In the genomic region with DNA sequence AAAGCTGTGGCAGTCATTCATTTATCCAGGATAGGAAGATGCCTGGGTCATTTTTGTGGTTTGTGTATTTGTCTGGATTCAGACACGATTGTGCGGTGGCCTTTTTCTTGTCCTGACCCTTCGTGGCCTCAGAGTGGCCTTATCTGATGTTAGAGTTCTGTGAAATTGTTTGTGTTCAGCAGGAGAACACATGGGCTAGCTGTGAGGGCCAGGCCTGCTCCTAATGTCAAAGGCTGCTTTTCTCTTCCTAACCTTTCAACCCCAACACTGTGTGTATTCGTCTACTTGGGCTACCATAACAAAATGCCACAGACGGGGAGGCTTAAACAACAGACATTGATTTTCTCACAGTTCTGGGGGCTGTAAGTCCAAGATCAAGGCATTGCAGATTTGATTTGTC, we compare ENCODE assay signal across 30 cellular contexts.
"Had no signal": no experiment of that assay in that cellular context is flagged by ENCODE, and none has a peak within 500 bp of the region (broad histone marks: within the 10 kb centered on the region; RNA-seq: fewer than 3 reads in every experiment).

No MANE protein-coding gene starts in this region.

- H3K4me3 Mint-ChIP-seq: activated B cell treated with CpG ODN at 0.5 μM for 24 hours; activated CD4-positive, alpha-beta T cell treated with anti-CD3 and anti-CD28 coated beads, Interleukin-2, amount 10 ng/mL, durations not matched to agents 24 days and 14 days; activated naive CD8-positive, alpha-beta T cell treated with anti-CD3 and anti-CD28 coated beads, Interleukin-2, amount 10 ng/mL, durations not matched to agents 7 days and 5 days; activated T-helper 17 cell treated with anti-CD3 and anti-CD28 coated beads, Interleukin-2, amount 50 U/mL, for 72 hours; T-cell had no signal

- FAIRE-seq: TTC549 had no signal

- H3K27me3 ChIP-seq: adrenal gland had no signal

- H3K9me3 ChIP-seq: adrenal gland had no signal

- H3K36me3 Mint-ChIP-seq: activated naive CD8-positive, alpha-beta T cell treated with anti-CD3 and anti-CD28 coated beads, Interleukin-2, amount 10 ng/mL, durations not matched to agents 7 days and 5 days; T-cell had no signal

- H3K4me1 ChIP-seq: adrenal gland had no signal

- H3K27ac ChIP-seq: adrenal gland, SK-N-MC had no signal

- H3K27me3 Mint-ChIP-seq: activated B cell treated with CpG ODN at 0.5 μM for 24 hours; activated CD4-positive, alpha-beta T cell treated with anti-CD3 and anti-CD28 coated beads, Interleukin-2, amount 10 ng/mL, durations not matched to agents 24 days and 14 days; activated T-helper 17 cell treated with anti-CD3 and anti-CD28 coated beads, Interleukin-2, amount 50 U/mL, for 72 hours; T-cell had no signal

- DNase-seq: activated B cell treated with CpG ODN at 0.5 μM for 24 hours; activated CD4-positive, alpha-beta T cell treated with anti-CD3 and anti-CD28 coated beads for 1 hour; activated CD4-positive, alpha-beta T cell treated with anti-CD3 and anti-CD28 coated beads, Interleukin-2, amount 10 ng/mL, durations not matched to agents 24 days and 14 days; activated CD4-positive, alpha-beta T cell treated with anti-CD3 and anti-CD28 coated beads, Interleukin-2, amount 50 U/mL, for 48 hours; activated CD8-positive, alpha-beta memory T cell treated with anti-CD3 and anti-CD28 coated beads for 24 hours; activated gamma-delta T cell; activated naive CD4-positive, alpha-beta T cell treated with anti-CD3 and anti-CD28 coated beads, Interleukin-2, amount 50 U/mL, for 16 hours; activated naive CD8-positive, alpha-beta T cell treated with anti-CD3 and anti-CD28 coated beads, Interleukin-2, amount 10 ng/mL, durations not matched to agents 7 days and 5 days; activated T-cell treated with anti-CD3 and anti-CD28 coated beads, Interleukin-2, amount 50 U/mL, for 48 hours; adrenal gland; anterior cingulate cortex; central memory CD4-positive, alpha-beta T cell; NCI-H1092; NCI-H1417; NCI-H1694; NCI-H2029; NCI-H2107; NCI-H226; NCI-H526; NCI-H774; OCI-M1; RPMI8226; T-cell; T-helper 2 cell; T1000 had no signal

- H3K4me3 ChIP-seq: adrenal gland, SK-N-MC had no signal

- H3K4me1 Mint-ChIP-seq: activated T-helper 17 cell treated with anti-CD3 and anti-CD28 coated beads, Interleukin-2, amount 50 U/mL, for 72 hours had no signal

- ATAC-seq: activated T-helper 17 cell treated with anti-CD3 and anti-CD28 coated beads, Interleukin-2, amount 50 U/mL, for 72 hours; Panc1; Right ventricle myocardium inferior; T-cell had no signal

- H3K36me3 ChIP-seq: adrenal gland had no signal

- H3K27ac Mint-ChIP-seq: activated B cell treated with CpG ODN at 0.5 μM for 24 hours; activated CD4-positive, alpha-beta T cell treated with anti-CD3 and anti-CD28 coated beads, Interleukin-2, amount 10 ng/mL, durations not matched to agents 24 days and 14 days; activated naive CD8-positive, alpha-beta T cell treated with anti-CD3 and anti-CD28 coated beads, Interleukin-2, amount 10 ng/mL, durations not matched to agents 7 days and 5 days; activated T-helper 17 cell treated with anti-CD3 and anti-CD28 coated beads, Interleukin-2, amount 50 U/mL, for 72 hours; T-cell had no signal

- H3K9me3 Mint-ChIP-seq: activated B cell treated with CpG ODN at 0.5 μM for 24 hours; activated CD4-positive, alpha-beta T cell treated with anti-CD3 and anti-CD28 coated beads, Interleukin-2, amount 10 ng/mL, durations not matched to agents 24 days and 14 days; activated naive CD8-positive, alpha-beta T cell treated with anti-CD3 and anti-CD28 coated beads, Interleukin-2, amount 10 ng/mL, durations not matched to agents 7 days and 5 days; activated T-helper 17 cell treated with anti-CD3 and anti-CD28 coated beads, Interleukin-2, amount 50 U/mL, for 72 hours; T-cell had no signal
